ENCODE assay signal across 8 cellular contexts in genomic region chr1:23370270-23370743, GRCh38. TPM values are rescaled to one million over a fixed set of nuclear protein-coding genes. Genes with fewer than 3 reads are reported as not detected.
DNase-seq lines count a peak whose midpoint lies in the region; ATAC-seq and TF ChIP-seq lines count a peak whose summit lies in the region.

No MANE protein-coding gene starts in this region.

- no peaks in the 10 kb centered on the region for H3K27me3 Mint-ChIP-seq in T-cell

- H3K36me3 ChIP-seq in esophagus squamous epithelium: peaks cover 0 to 11% (median 5%) of the 10 kb centered on the region in 3 donors

- no peak overlapping the region for H3K27ac Mint-ChIP-seq in T-cell

- CTCF ChIA-PET in T-cell (lab: Charles Lee): no interaction called here

- H3K27ac ChIP-seq in esophagus squamous epithelium: peak overlapping the region; percentile 96 to 100 (median 98)

- H3K4me1 Mint-ChIP-seq in T-cell: peaks cover 30 to 40% (median 35%) of the 10 kb centered on the region in 3 donors

- peaks cover 14% of the 10 kb centered on the region for H3K36me3 Mint-ChIP-seq in T-cell

- DNase-seq in GM12865 (ENCODE audit: low read depth) (no peak), T-cell (no peak), esophagus squamous epithelium (lab: John Stamatoyannopoulos, UW) (no peak), retina (peak; percentile 36), occipital lobe (lab: John Stamatoyannopoulos, UW) (no peak), GM10266 (ENCODE audit: extremely low spot score) (no peak)

- no peak for TF ChIP-seq CTCF in GM12865 (IDR thresholded peaks at IDR 0.05; ENCODE audit: insufficient read depth, low read depth, low read length, missing control alignments)
- no peak for TF ChIP-seq CTCF in esophagus squamous epithelium (IDR thresholded peaks at IDR 0.05)
- TF ChIP-seq CTCF in GM10266 (IDR thresholded peaks at IDR 0.05; ENCODE audit: control insufficient read depth, insufficient read depth, low read depth, missing control alignments): no peak

- peak overlapping the region; percentile 94 to 99 (median 97) for H3K4me3 Mint-ChIP-seq in T-cell

- WGBS in esophagus squamous epithelium, 2 donors: 19 to 20% methylated on average over 6 of the region's 6 CpGs

- ATAC-seq in T-cell (replicated peaks in 1 of 4): no peak
- ATAC-seq in GM18519 (IDR thresholded peaks at IDR 0.05; ENCODE audit: low FRiP score, unreplicated experiment): no peak
- ATAC-seq in GM21367 (IDR thresholded peaks at IDR 0.05; ENCODE audit: unreplicated experiment): no peak

- POLR2A ChIA-PET in T-cell (lab: Charles Lee): no interaction called here

- no peaks in the 10 kb centered on the region for H3K9me3 Mint-ChIP-seq in T-cell

- H3K9me3 ChIP-seq in esophagus squamous epithelium: peaks cover 0 to 3% (median 0%) of the 10 kb centered on the region in 3 donors

- no peaks in the 10 kb centered on the region for H3K27me3 ChIP-seq in esophagus squamous epithelium

- H3K4me1 ChIP-seq in esophagus squamous epithelium: peaks cover 22 to 84% (median 30%) of the 10 kb centered on the region in 3 donors

- no peak for TF ChIP-seq POLR2A in esophagus squamous epithelium (IDR thresholded peaks at IDR 0.05)

- intact Hi-C loops in esophagus squamous epithelium (cut with DNase I): no loop called here

- H3K4me3 ChIP-seq in GM12865 (ENCODE audit: low read depth, low read length) (peak overlapping the region; percentile 69), esophagus squamous epithelium (peak overlapping the region in 3 of 4 donors; percentile 76 to 94 (median 79))

RNA-seq across cellular contexts. Expression of gene ZNF436, which starts 0.7 kb away (rescaled TPM):
- 1 to 10 TPM; 4.6 to 9.8 (median 9.3) TPM for total RNA-seq in T-cell
- total RNA-seq in esophagus squamous epithelium: 10 to 100 TPM; 14.9 to 33.6 (median 24.8) TPM
- total RNA-seq in occipital lobe: 95.8 TPM

RNA-seq across cellular contexts. Expression of gene HNRNPR, which starts 26.2 kb away (rescaled TPM):
- total RNA-seq in T-cell (100 to 1,000 TPM in 4 of 5 donors, 10 to 100 TPM in 1; 98.2 to 122 (median 109) TPM), esophagus squamous epithelium (10 to 100 TPM; 60.9 to 90.2 (median 76.8) TPM), occipital lobe (160 TPM)

RNA-seq across cellular contexts. Expression of gene TCEA3, which starts 54.2 kb away (rescaled TPM):
- 10 to 100 TPM; 16.1 to 39.9 (median 32.4) TPM for total RNA-seq in T-cell
- 10 to 100 TPM in 3 of 4 donors, 1 to 10 TPM in 1; 9.1 to 30.7 (median 25.1) TPM for total RNA-seq in esophagus squamous epithelium
- 4.8 TPM for total RNA-seq in occipital lobe
